8 cellular contexts compared by ENCODE assay signal in genomic region chr15:63474810-63475316, GRCh38. TPM values are rescaled to one million over a fixed set of nuclear protein-coding genes. Genes with fewer than 3 reads are reported as not detected.
DNase-seq lines count a peak whose midpoint lies in the region; ATAC-seq, FAIRE-seq and TF ChIP-seq lines count a peak whose summit lies in the region.

No MANE protein-coding gene starts in this region.

- peak; percentile 75 for DNase-seq in GM10248 (ENCODE audit: extremely low spot score)
- peak in 1 of 6 donors; percentile 21 for DNase-seq in pancreas
- no peak for DNase-seq in NCI-H1105 treated with DMSO at 0.1 percent for 48 hours (lab: John Stamatoyannopoulos, UW)
- no peak for DNase-seq in activated CD4-positive, alpha-beta T cell treated with anti-CD3 and anti-CD28 coated beads, Interleukin-2, amount 50 U/mL, for 48 hours
- no peak for DNase-seq in mesothelial cell of epicardium (ENCODE audit: low spot score in 2 of 2, unreplicated experiment in 2 of 2)

- H3K9me3 ChIP-seq in pancreas: no peaks in the 10 kb centered on the region

- peak; percentile 67 for ATAC-seq in GM19395 (IDR thresholded peaks at IDR 0.05; ENCODE audit: unreplicated experiment)
- peak; percentile 56 for ATAC-seq in HG03378 (IDR thresholded peaks at IDR 0.05; ENCODE audit: unreplicated experiment)
- peak; percentile 39 to 52 (median 44) for ATAC-seq in pancreas

- no peak overlapping the region for H3K27ac Mint-ChIP-seq in mesothelial cell of epicardium

- no peak for TF ChIP-seq CTCF in GM10248 (IDR thresholded peaks at IDR 0.05; ENCODE audit: control extremely low read depth, extremely low read depth, low read depth, missing control alignments)
- TF ChIP-seq CTCF in VCaP (conservative IDR thresholded peaks at IDR 0.05): no peak
- TF ChIP-seq CTCF in pancreas (IDR thresholded peaks at IDR 0.05): no peak
- no peak for TF ChIP-seq CTCF in mesothelial cell of epicardium (IDR thresholded peaks at IDR 0.05; ENCODE audit: unreplicated experiment)

- no peaks in the 10 kb centered on the region for H3K27me3 ChIP-seq in pancreas

- H3K27ac ChIP-seq in VCaP (peak overlapping the region; percentile 96), pancreas (peak overlapping the region in 2 of 4 donors; percentile 63 to 68)

- no peaks in the 10 kb centered on the region for H3K36me3 ChIP-seq in pancreas

- no peak overlapping the region for H3K4me3 ChIP-seq in pancreas

- 51 to 56% methylated on average over 9 of the region's 9 CpGs for WGBS in pancreas, 2 donors

- intact Hi-C loops in pancreas (cut with DNase I): loop anchor here in 1 of 3 donors (10.0 kb wide), 1 partner anchor 120 kb away; the partner anchor contains the start of gene FBXL22

- H3K4me1 ChIP-seq in pancreas: peaks cover 17 to 25% (median 18%) of the 10 kb centered on the region in 3 donors

- FAIRE-seq in pancreas (lab: Jason Lieb, UNC): no peak

- no peaks in the 10 kb centered on the region for H3K36me3 Mint-ChIP-seq in mesothelial cell of epicardium

- POLR2A ChIA-PET in GM10248 (lab: Yijun Ruan, JAX): interaction anchor here (0.7 to 1.9 kb wide), 4 partner anchors 9 to 30 kb away, joined by 4 to 5 read pairs (median 4); partner anchors contain the start of gene USP3

- peaks cover 11% of the 10 kb centered on the region for H3K4me1 Mint-ChIP-seq in mesothelial cell of epicardium

- no peak overlapping the region for H3K4me3 Mint-ChIP-seq in mesothelial cell of epicardium

- no peaks in the 10 kb centered on the region for H3K9me3 Mint-ChIP-seq in mesothelial cell of epicardium

- peaks cover 2% of the 10 kb centered on the region for H3K27me3 Mint-ChIP-seq in mesothelial cell of epicardium (ENCODE audit: low read depth)

- CTCF ChIA-PET in GM10248 (lab: Yijun Ruan, JAX): interaction anchor here (0.8 to 5.2 kb wide), 12 partner anchors 8 to 592 kb away, joined by 3 to 68 read pairs (median 4); partner anchors contain the start of gene FBXL22

RNA-seq across cellular contexts. Expression of gene USP3, which starts 29.5 kb away (rescaled TPM):
- 10 to 100 TPM; 39.3 to 50.8 (median 43.1) TPM for total RNA-seq in pancreas
- 10 to 100 TPM; 28.5 to 35.8 TPM for polyA plus RNA-seq in pancreas
- 65.7 to 72.7 TPM (median 71.7 TPM) in 3 replicates for total RNA-seq in mesothelial cell of epicardium
